8 cellular contexts compared by ENCODE assay signal in genomic region chr11:62123669-62124185, GRCh38. TPM values are rescaled to one million over a fixed set of nuclear protein-coding genes. Genes with fewer than 3 reads are reported as not detected.
A peak's percentile ranks its signal among the peaks of the same experiment; 100 is the strongest.
DNase-seq lines count a peak whose midpoint lies in the region; ATAC-seq, FAIRE-seq and TF ChIP-seq lines count a peak whose summit lies in the region.

Gene INCENP (plus strand): TSS chr11:62124011. CDS start chr11:62128162, 4,151 bp downstream.

- peaks cover 0 to 4% (median 4%) of the 10 kb centered on the region in 3 donors for H3K27me3 Mint-ChIP-seq in CD14-positive monocyte (ENCODE audit: low read depth in 3 of 3)

- TF ChIP-seq POLR2A in HepG2 (IDR thresholded peaks at IDR 0.05; ENCODE audit: insufficient read depth in 1 of 2, low read depth in 2 of 2, low read length in 2 of 2), result peak; percentile 41 to 58; a peak in 2 of 4 replicates

- TF ChIP-seq CTCF in CD14-positive monocyte (IDR thresholded peaks at IDR 0.05) (no peak), HepG2 (CRISPR knock-in tag; IDR thresholded peaks at IDR 0.05) (no peak; the same call in 1 of the 2 replicates)

- POLR2A ChIA-PET in HepG2 (lab: Yijun Ruan, JAX), result interaction anchor here (1.9 kb wide), 2 partner anchors 11 to 309 kb away, joined by 7 to 8 read pairs; no protein-coding TSS in a partner anchor

- H3K4me2 ChIP-seq in HepG2 (ENCODE audit: low read depth, low read length), result peak within 1 kb of the TSS; percentile 89

- H3K4me3 Mint-ChIP-seq in CD14-positive monocyte, result peak within 1 kb of the TSS; percentile 91 to 96

- no peaks in the 10 kb centered on the region for H4K20me1 ChIP-seq in HepG2 (ENCODE audit: insufficient read depth, low read length)

- TSS peak; percentile 55 for BruUV-seq in HepG2 (replicated peaks; lab: Mats Ljungman, UMichigan)

- peak within 1 kb of the TSS; percentile 17 for H2AFZ ChIP-seq in HepG2 (ENCODE audit: low read length)

- peak within 1 kb of the TSS; percentile 72 to 99 (median 87) for H3K4me3 ChIP-seq in HepG2 (replicated peaks in 1 of 3; ENCODE audit: insufficient read depth in 1 of 3, low read depth in 2 of 3, low read length in 3 of 3)

- no peak for TF ChIP-seq RAD21 in HepG2 (CRISPR knock-in tag; IDR thresholded peaks at IDR 0.05)

- ATAC-seq in GM19395 (IDR thresholded peaks at IDR 0.05; ENCODE audit: unreplicated experiment), result peak; percentile 90
- ATAC-seq in HG03565 (IDR thresholded peaks at IDR 0.05; ENCODE audit: unreplicated experiment), result peak; percentile 84
- ATAC-seq in HepG2, result peak; percentile 96

- H3K4me1 Mint-ChIP-seq in CD14-positive monocyte, result peaks cover 24% of the 10 kb centered on the region

- H3K36me3 Mint-ChIP-seq in CD14-positive monocyte, result peaks cover 11 to 16% of the 10 kb centered on the region in 2 donors

- in situ Hi-C loops in HepG2 (cut with HindIII; ENCODE audit: extremely low pct_ligation_motif_present, low pct_unique_long_range_greater_than_20kb), result no loop called here

- FAIRE-seq in HepG2 (lab: Jason Lieb, UNC), result peak; percentile 99

- H3K9me3 ChIP-seq in HepG2 (ENCODE audit: low read length), result no peaks in the 10 kb centered on the region

- WGBS in HepG2 (ENCODE audit: low lambda C conversion rate), result 0% methylated on average over 22 of the region's 39 CpGs

- intact Hi-C loops in CD14-positive monocyte (cut with micrococcal nuclease) (loop anchor here in 1 of 2 donors (5.0 kb wide), 1 partner anchor 331 kb away; the partner anchor contains the start of genes FEN1 and TMEM258), HepG2 (cut with micrococcal nuclease; ENCODE audit: unreplicated experiment) (no loop called here)

- H3K27ac Mint-ChIP-seq in CD14-positive monocyte, result peak within 1 kb of the TSS; percentile 79 to 94 (median 89)

- H3K36me3 ChIP-seq in HepG2 (replicated peaks in 1 of 2; ENCODE audit: control insufficient read depth in 1 of 2, insufficient read depth in 2 of 2, low read length in 2 of 2), result peaks cover 1 to 12% of the 10 kb centered on the region in 2 experiments; a peak in 3 of 5 replicates

- DNase-seq in CD14-positive monocyte (ENCODE audit: low spot score), result peak; percentile 97
- DNase-seq in NCI-H774 (lab: John Stamatoyannopoulos, UW), result peak; percentile 99
- DNase-seq in activated CD4-positive, alpha-beta T cell treated with anti-CD3 and anti-CD28 coated beads, Interleukin-2, amount 50 U/mL, for 4 hours, result peak; percentile 92 to 93
- peak; percentile 96 to 99 for DNase-seq in dermis microvascular lymphatic vessel endothelial cell (ENCODE audit: low read depth in 2 of 2)
- peak; percentile 99 for DNase-seq in HepG2 (ENCODE audit: low spot score)
- peak; percentile 92 for DNase-seq in stimulated activated CD4-positive, alpha-beta T cell treated with anti-CD3 and anti-CD28 coated beads, Interleukin-4, amount 100 ng/mL, for 1 hour

- H3K9ac ChIP-seq in HepG2 (ENCODE audit: insufficient read depth, low read depth, low read length), result peak within 1 kb of the TSS; percentile 85

- CTCF ChIA-PET in HepG2 (lab: Yijun Ruan, JAX; ENCODE audit: low intra/inter-chr PET ratio, low total read pairs), result no interaction called here

- TF ChIP-seq EP300 in HepG2 (IDR thresholded peaks at IDR 0.05; ENCODE audit: low read depth in 2 of 2, low read length in 2 of 2) (no peak), HepG2 (CRISPR knock-in tag; IDR thresholded peaks at IDR 0.05; ENCODE audit: borderline replicate concordance) (no peak)

- no peaks in the 10 kb centered on the region; a peak in 1 of 5 replicates for H3K27me3 ChIP-seq in HepG2 (ENCODE audit: control insufficient read depth in 1 of 2, insufficient read depth in 2 of 2, low read length in 2 of 2)

- no peaks in the 10 kb centered on the region for H3K9me3 Mint-ChIP-seq in CD14-positive monocyte

- peaks cover 42% of the 10 kb centered on the region for H3K4me1 ChIP-seq in HepG2 (ENCODE audit: insufficient read depth, low read length)

- H3K27ac ChIP-seq in HepG2 (ENCODE audit: extremely low read length, insufficient read depth, low read length), result peak within 1 kb of the TSS; percentile 71

- H3K79me2 ChIP-seq in HepG2 (ENCODE audit: insufficient read depth, low read length), result peaks cover 47% of the 10 kb centered on the region

TF ChIP-seq in HepG2, 621 proteins besides CTCF, POLR2A, EP300 and RAD21 (continues in another document):
- TF ChIP-seq ZSCAN31 (CRISPR knock-in tag; IDR thresholded peaks at IDR 0.05; ENCODE audit: low read depth), result no peak
- TF ChIP-seq NFE2 (CRISPR knock-in tag; IDR thresholded peaks at IDR 0.05), result no peak
- no peak for TF ChIP-seq MED13 (CRISPR knock-in tag; IDR thresholded peaks at IDR 0.05)
- no peak for TF ChIP-seq SMYD3 (CRISPR knock-in tag; IDR thresholded peaks at IDR 0.05)
- TF ChIP-seq MAZ (IDR thresholded peaks at IDR 0.05; ENCODE audit: borderline replicate concordance, low read depth, low read length), result peak; percentile 47; the same call in 1 of the 2 replicates
- 0 out of 2 replicates have a peak, but pooled peaks have one; percentile 25 for TF ChIP-seq MAZ (CRISPR knock-in tag; IDR thresholded peaks at IDR 0.05; ENCODE audit: low read depth)
- TF ChIP-seq RBM39 (IDR thresholded peaks at IDR 0.05; ENCODE audit: low read depth, low read length, poor library complexity, severe bottlenecking), result peak; percentile 22
- peak; percentile 83 for TF ChIP-seq ZFY (CRISPR knock-in tag; IDR thresholded peaks at IDR 0.05)
- TF ChIP-seq REL (CRISPR knock-in tag; conservative IDR thresholded peaks at IDR 0.05), result 0 out of 2 replicates have a peak, but pooled peaks have one; percentile 7
- peak; percentile 84; the same call in 1 of the 2 replicates for TF ChIP-seq SIN3A (IDR thresholded peaks at IDR 0.05; ENCODE audit: borderline replicate concordance, low read depth, low read length)
- no peak for TF ChIP-seq ZBTB14 (CRISPR knock-in tag; IDR thresholded peaks at IDR 0.05)
- peak; percentile 93 for TF ChIP-seq ELF4 (CRISPR knock-in tag; IDR thresholded peaks at IDR 0.05; ENCODE audit: borderline replicate concordance)
- TF ChIP-seq SRY (CRISPR knock-in tag; IDR thresholded peaks at IDR 0.05), result no peak
- peak; percentile 78 for TF ChIP-seq HCFC1 (IDR thresholded peaks at IDR 0.05; ENCODE audit: low read depth, low read length)
- peak; percentile 79; the same call in 1 of the 2 replicates for TF ChIP-seq DMAP1 (CRISPR knock-in tag; IDR thresholded peaks at IDR 0.05)
- peak; percentile 69; the same call in 1 of the 2 replicates for TF ChIP-seq KDM5A (IDR thresholded peaks at IDR 0.05; ENCODE audit: borderline replicate concordance, low read length)
- TF ChIP-seq ASH2L (IDR thresholded peaks at IDR 0.05; ENCODE audit: insufficient read length, low read depth, low read length), result peak; percentile 75
- TF ChIP-seq KLF12 (CRISPR knock-in tag; IDR thresholded peaks at IDR 0.05; ENCODE audit: borderline replicate concordance), result peak; percentile 80
- peak; percentile 96 for TF ChIP-seq NFYC (CRISPR knock-in tag; IDR thresholded peaks at IDR 0.05)
- peak; percentile 16; the same call in 1 of the 2 replicates for TF ChIP-seq TARDBP (CRISPR knock-in tag; IDR thresholded peaks at IDR 0.05)

RNA-seq across cellular contexts. Expression of gene INCENP, which starts in this region (rescaled TPM):
- polyA plus RNA-seq in CD14-positive monocyte (1 to 10 TPM in 1 of 2 donors, under 1 TPM in 1; 0.75 to 1.0 TPM), HepG2 (2011; rRNA removed) (10.4 and 14.1 TPM in 2 replicates)
- total RNA-seq in dermis microvascular lymphatic vessel endothelial cell (17.7 and 25.9 TPM in 2 replicates), HepG2 (2016; rRNA removed; fragmentation: Illumina TruSeq; extraction: Trizol) (37.3 and 38.1 TPM in 2 replicates)
- total RNA-seq in HepG2 (2016; cell fraction: cytosol; rRNA removed; fragmentation: Illumina TruSeq; extraction: Trizol; ENCODE audit: low read depth), result 3.3 and 3.7 TPM in 2 replicates
- total RNA-seq in HepG2 (2016; cell fraction: insoluble cytoplasmic fraction; rRNA removed; fragmentation: Illumina TruSeq; extraction: Trizol), result 27.3 and 37.0 TPM in 2 replicates
- 14.0 and 15.7 TPM in 2 replicates for total RNA-seq in HepG2 (2016; cell fraction: membrane; rRNA removed; fragmentation: Illumina TruSeq; extraction: Trizol)
- total RNA-seq in HepG2 (2016; cell fraction: nucleus; rRNA removed; fragmentation: Illumina TruSeq; extraction: Trizol), result 36.6 and 40.2 TPM in 2 replicates
- polyA plus RNA-seq in HepG2 (2011; cell fraction: cytosol; rRNA removed), result 5.0 and 8.4 TPM in 2 replicates
- polyA plus RNA-seq in HepG2 (2011; cell fraction: nucleus; rRNA removed), result 42.9 and 73.5 TPM in 2 replicates
- 8.6 and 15.4 TPM in 2 replicates for polyA plus RNA-seq in HepG2 (2012)
- 1.1 and 1.2 TPM in 2 replicates for polyA plus RNA-seq in HepG2 (2016; cell fraction: cytosol; fragmentation: Illumina TruSeq; extraction: Trizol; ENCODE audit: low read depth)
- 17.0 and 26.2 TPM in 2 replicates for polyA plus RNA-seq in HepG2 (2016; cell fraction: insoluble cytoplasmic fraction; fragmentation: Illumina TruSeq; extraction: Trizol; ENCODE audit: low read depth)
- polyA plus RNA-seq in HepG2 (2016; cell fraction: membrane; fragmentation: Illumina TruSeq; extraction: Trizol; ENCODE audit: low read depth), result 2.3 and 4.0 TPM in 2 replicates
- polyA plus RNA-seq in HepG2 (2016; cell fraction: nucleus; fragmentation: Illumina TruSeq; extraction: Trizol; ENCODE audit: insufficient read depth, low read depth), result 69.9 and 91.3 TPM in 2 replicates
- polyA minus RNA-seq in HepG2 (2011; rRNA and poly(A)+ RNA removed; ENCODE audit: low replicate concordance), result 25.1 and 110 TPM in 2 replicates
- polyA minus RNA-seq in HepG2 (2011; cell fraction: cytosol; rRNA and poly(A)+ RNA removed), result 18.4 and 29.2 TPM in 2 replicates
- 10.9 and 15.5 TPM in 2 replicates for polyA minus RNA-seq in HepG2 (2011; cell fraction: nucleus; rRNA and poly(A)+ RNA removed)

Comparison
In these comparisons a context has a peak if more than half of its experiments do, and no peak if none do; other contexts are left out.
1. Peak in every context shown above with its lines: DNase-seq, ATAC-seq, H3K4me3 ChIP-seq and H3K27ac ChIP-seq.